Comparison of ENCODE assay signal across 28 cellular contexts in genomic region chr1:98391175-98391574, GRCh38.
"Had no signal": no experiment of that assay in that cellular context is flagged by ENCODE, and none has a peak within 500 bp of the region (broad histone marks: within the 10 kb centered on the region; RNA-seq: fewer than 3 reads in every experiment).

No MANE protein-coding gene starts in this region.

- H3K9me3 ChIP-seq: body of pancreas, colonic mucosa, esophagus squamous epithelium, gastroesophageal sphincter, heart right ventricle had no signal

- H3K27ac ChIP-seq: body of pancreas, cardiac muscle cell, colonic mucosa, epithelial cell of prostate, esophagus squamous epithelium, gastroesophageal sphincter, heart right ventricle had no signal

- ATAC-seq: activated CD4-positive, alpha-beta T cell treated with anti-CD3 and anti-CD28 coated beads for 36 hours; activated T-cell treated with anti-CD3 and anti-CD28 coated beads, Interleukin-2, amount 50 U/mL, for 72 hours; body of pancreas; gastroesophageal sphincter; heart right ventricle had no signal

- DNase-seq: activated CD4-positive, alpha-beta memory T cell treated with anti-CD3 and anti-CD28 coated beads, Interleukin-2, amount 10 ng/mL, durations not matched to agents 7 days and 5 days; activated CD4-positive, alpha-beta T cell treated with anti-CD3 and anti-CD28 coated beads for 36 hours; activated CD4-positive, alpha-beta T cell treated with anti-CD3 and anti-CD28 coated beads, Interleukin-2, amount 10 ng/mL, durations not matched to agents 7 days and 5 days; activated CD4-positive, alpha-beta T cell treated with anti-CD3 and anti-CD28 coated beads, Interleukin-2, amount 50 U/mL, for 4 hours; activated CD4-positive, CD25-positive, alpha-beta regulatory T cell; activated CD4-positive, CD25-positive, alpha-beta regulatory T cell treated with anti-CD3 and anti-CD28 coated beads, Interleukin-2, amount 50 U/mL, for 72 hours; activated CD8-positive, alpha-beta memory T cell treated with anti-CD3 and anti-CD28 coated beads, Interleukin-2, amount 50 U/mL, for 48 hours; activated effector memory CD4-positive, alpha-beta T cell treated with Interleukin-2 at 50 U/mL for 16 hours; activated gamma-delta T cell treated with Interleukin-2 at 50 U/mL for 16 hours; activated naive CD4-positive, alpha-beta T cell treated with anti-CD3 and anti-CD28 coated beads, Interleukin-2, amount 50 U/mL, for 16 hours; activated naive CD4-positive, alpha-beta T cell treated with Interleukin-2 at 50 U/mL for 16 hours; activated T-cell treated with anti-CD3 and anti-CD28 coated beads for 4 hours; activated T-cell treated with anti-CD3 and anti-CD28 coated beads, Interleukin-2, amount 50 U/mL, for 24 hours; activated T-cell treated with anti-CD3 and anti-CD28 coated beads, Interleukin-2, amount 50 U/mL, for 72 hours; amniotic stem cell; anterior cingulate cortex; body of pancreas; central memory CD4-positive, alpha-beta T cell; cerebellar nuclear complex; colonic mucosa; effector CD8-positive, alpha-beta T cell; esophagus squamous epithelium; foreskin melanocyte; heart right ventricle; T-helper 2 cell had no signal

- H3K36me3 ChIP-seq: cardiac muscle cell, colonic mucosa, esophagus squamous epithelium, gastroesophageal sphincter, heart right ventricle had no signal

- H3K27me3 ChIP-seq: body of pancreas, cardiac muscle cell, colonic mucosa, esophagus squamous epithelium, gastroesophageal sphincter, heart right ventricle had no signal

- H3K4me1 ChIP-seq: body of pancreas, colonic mucosa, esophagus squamous epithelium, gastroesophageal sphincter had no signal

- H3K4me3 ChIP-seq: body of pancreas, cardiac muscle cell, colonic mucosa, esophagus squamous epithelium, gastroesophageal sphincter, heart right ventricle had no signal
